Comparison of ENCODE assay signal across 17 cellular contexts in genomic region chr7:129522088-129522970, GRCh38. TPM values are rescaled to one million over a fixed set of nuclear protein-coding genes. Genes with fewer than 3 reads are reported as not detected.
DNase-seq lines count a peak whose midpoint lies in the region; ATAC-seq and TF ChIP-seq lines count a peak whose summit lies in the region.
"Had no signal": no experiment of that assay in that cellular context is flagged by ENCODE, and none has a peak within 500 bp of the region (broad histone marks: within the 10 kb centered on the region; RNA-seq: fewer than 3 reads in every experiment).

No MANE protein-coding gene starts in this region.

- DNase-seq in AG20443 (ENCODE audit: low spot score) (peak; percentile 47), ecto neural progenitor cell (ENCODE audit: low spot score) (peak; percentile 62), left lobe of liver (ENCODE audit: low spot score) (no peak), GF-D8 (lab: John Stamatoyannopoulos, UW) (no peak)
- DNase-seq: activated CD4-positive, alpha-beta T cell treated with anti-CD3 and anti-CD28 coated beads, Interleukin-2, amount 50 U/mL, for 1 hour; activated T-cell treated with anti-CD3 and anti-CD28 coated beads, Interleukin-2, amount 50 U/mL, for 4 hours; HFFc6; MM.1S; NCI-H187 treated with DMSO at 0.1 percent for 48 hours; NCI-H510A treated with DMSO at 0.1 percent for 48 hours; stimulated activated CD4-positive, alpha-beta T cell treated with anti-CD3 and anti-CD28 coated beads, Interleukin-1b, Interleukin-23, amount 100 ng/mL, for 48 hours; substantia nigra had no signal

- ATAC-seq in left lobe of liver = peak; percentile 24
- ATAC-seq in GM18861 (IDR thresholded peaks at IDR 0.05; ENCODE audit: unreplicated experiment) = no peak
- no peak for ATAC-seq in HG02763 (IDR thresholded peaks at IDR 0.05; ENCODE audit: unreplicated experiment)
- ATAC-seq in GM21786 (IDR thresholded peaks at IDR 0.05; ENCODE audit: unreplicated experiment) = no peak

- TF ChIP-seq RAD21 in Ishikawa (IDR thresholded peaks at IDR 0.05; ENCODE audit: low read depth) = no peak

- TF ChIP-seq EP300 in Ishikawa (IDR thresholded peaks at IDR 0.05; ENCODE audit: borderline replicate concordance) = no peak

TF ChIP-seq in Ishikawa, 13 proteins besides CTCF, POLR2A, EP300 and RAD21:
- TF ChIP-seq REST (IDR thresholded peaks at IDR 0.05; ENCODE audit: low read depth) (peak; percentile 83), MAX (IDR thresholded peaks at IDR 0.05) (0 out of 2 replicates have a peak, but pooled peaks have one; percentile 15), NFIC (IDR thresholded peaks at IDR 0.05) (no peak)

RNA-seq across cellular contexts. Expression of gene SMKR1, which starts 20.0 kb away (rescaled TPM):
- total RNA-seq in left lobe of liver = not detected
- total RNA-seq: HFFc6, right atrium auricular region had no signal

Comparison
In these comparisons a context has a peak if more than half of its experiments do, and no peak if none do; other contexts are left out.
1. DNase-seq: peak in AG20443 (single experiment) and ecto neural progenitor cell (single experiment); none in left lobe of liver (single experiment) and GF-D8 (single experiment).